Comparison of ENCODE assay signal across 1 cellular context in the genomic region with DNA sequence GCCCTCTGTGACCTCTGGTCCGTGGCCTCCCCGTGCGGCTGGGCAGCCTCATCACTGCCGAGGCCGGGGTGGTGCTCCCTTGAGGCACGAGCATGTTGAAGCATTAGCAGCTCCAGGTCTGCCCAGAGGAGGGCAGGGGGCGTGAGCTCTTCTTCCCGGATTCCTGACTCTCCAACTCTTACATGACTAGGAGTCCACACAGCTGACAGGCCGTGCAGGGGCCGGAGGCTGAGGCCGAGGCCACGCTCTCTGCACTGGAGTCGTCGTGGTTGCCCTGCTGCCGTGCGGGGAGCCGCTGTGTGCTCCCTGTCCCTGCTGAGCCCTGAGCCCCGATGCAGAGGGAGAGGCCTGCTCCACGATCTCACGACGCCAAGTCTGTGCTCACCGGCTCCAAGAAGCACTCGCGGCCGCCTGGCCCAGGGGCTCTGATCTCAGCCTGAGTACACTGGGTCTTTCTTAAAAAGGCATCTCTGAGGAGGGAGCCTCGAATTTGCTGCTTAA.
TF ChIP-seq lines count a peak whose summit lies in the region.

No MANE protein-coding gene starts in this region.

TF ChIP-seq in GM23338, 12 proteins besides CTCF, POLR2A, EP300 and RAD21 (continued from another document):
- TF ChIP-seq ETS1 (IDR thresholded peaks at IDR 0.05) (no peak), EZH2 (IDR thresholded peaks at IDR 0.05; ENCODE audit: low read depth, unreplicated experiment) (no peak), ZNF462 (CRISPR knock-in tag; IDR thresholded peaks at IDR 0.05) (no peak), NANOG (IDR thresholded peaks at IDR 0.05; ENCODE audit: borderline replicate concordance) (no peak), ZNF114 (CRISPR knock-in tag; IDR thresholded peaks at IDR 0.05) (no peak), EZH2phosphoT487 (IDR thresholded peaks at IDR 0.05; ENCODE audit: unreplicated experiment) (no peak)
TF ChIP-seq in GM23338: peak in this region for 0.
